Comparison of ENCODE assay signal across 8 cellular contexts in the genomic region with DNA sequence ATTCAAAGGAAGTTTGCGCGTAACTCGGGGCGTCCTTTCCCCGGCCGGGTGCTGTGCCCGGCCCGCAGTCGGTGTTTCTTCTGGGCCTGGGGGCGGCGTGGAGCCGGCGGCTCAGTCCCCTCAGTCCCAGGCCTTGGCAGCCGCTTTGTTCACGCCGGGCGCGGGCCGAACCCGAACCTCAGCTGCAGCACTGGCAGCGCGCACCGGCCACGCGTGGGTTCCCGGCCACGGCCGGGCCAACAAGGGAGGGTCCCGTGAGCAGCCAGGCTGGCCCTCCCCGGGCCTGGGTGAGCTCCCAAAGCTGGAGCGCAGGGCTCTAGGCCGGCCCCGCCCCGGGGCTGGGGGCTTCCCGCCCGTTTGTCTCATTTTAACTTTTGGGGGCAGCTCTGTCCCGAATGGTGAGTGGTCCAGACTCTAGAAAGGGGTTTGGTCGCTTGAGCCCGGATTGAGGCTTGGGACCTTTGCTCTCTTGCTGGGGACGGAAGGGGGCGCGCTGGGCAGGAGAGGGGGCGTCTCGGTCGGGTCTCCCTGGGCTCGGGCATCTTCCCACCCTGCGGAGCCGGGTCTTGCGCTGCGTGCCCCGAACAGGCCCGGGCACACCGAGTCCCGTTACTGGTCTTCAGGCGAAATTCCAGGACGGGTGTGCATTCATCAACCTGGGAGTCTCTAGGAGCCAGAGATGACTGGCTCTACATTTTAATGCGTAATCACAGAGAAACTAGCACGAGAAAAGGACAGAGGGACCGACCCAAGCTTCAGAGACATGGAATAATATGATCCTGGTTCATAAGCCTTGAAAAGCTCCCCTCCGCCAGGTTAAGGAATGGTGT.
DNase-seq lines count a peak whose midpoint lies in the region; ATAC-seq and TF ChIP-seq lines count a peak whose summit lies in the region.

No MANE protein-coding gene starts in this region.

- H3K4me3 ChIP-seq in NT2/D1 (ENCODE audit: insufficient read length, low read depth) (peak overlapping the region; percentile 81), choroid plexus epithelial cell (ENCODE audit: low read depth, low read length) (peak overlapping the region; percentile 91), left lung (peak overlapping the region; percentile 57), subcutaneous abdominal adipose tissue (ENCODE audit: low read depth in 1 of 5, low read length in 5 of 5) (peak overlapping the region; percentile 49 to 96 (median 79))

- TF ChIP-seq CTCF in GM12874 (IDR thresholded peaks at IDR 0.05; ENCODE audit: insufficient read depth, low read depth, low read length): peak; percentile 35; the same call in 1 of the 2 replicates
- TF ChIP-seq CTCF in choroid plexus epithelial cell (conservative IDR thresholded peaks at IDR 0.05; ENCODE audit: low read depth, low read length): peak; percentile 45
- TF ChIP-seq CTCF in left lung (IDR thresholded peaks at IDR 0.05): no peak

- H3K4me1 ChIP-seq in NT2/D1 (ENCODE audit: insufficient read depth, insufficient read length) (peaks cover 2% of the 10 kb centered on the region), left lung (peaks cover 12 to 18% of the 10 kb centered on the region in 2 donors), subcutaneous abdominal adipose tissue (ENCODE audit: control insufficient read depth in 5 of 5, insufficient read depth in 5 of 5, low read length in 5 of 5) (peaks cover 0 to 26% (median 19%) of the 10 kb centered on the region in 5 donors)

- H3K9me3 ChIP-seq in NT2/D1 (ENCODE audit: insufficient read depth, low read length) (peaks cover 6% of the 10 kb centered on the region; the same call in 1 of the 2 replicates), left lung (no peaks in the 10 kb centered on the region), subcutaneous abdominal adipose tissue (ENCODE audit: control insufficient read depth in 5 of 5, low read length in 5 of 5) (no peaks in the 10 kb centered on the region)

- H3K27me3 ChIP-seq in NT2/D1 (ENCODE audit: insufficient read depth, insufficient read length): no peaks in the 10 kb centered on the region
- peaks cover 0 to 61% of the 10 kb centered on the region in 2 donors for H3K27me3 ChIP-seq in left lung
- peaks cover 0 to 11% (median 0%) of the 10 kb centered on the region in 5 donors for H3K27me3 ChIP-seq in subcutaneous abdominal adipose tissue (ENCODE audit: control insufficient read depth in 5 of 5, insufficient read depth in 4 of 5, low read length in 5 of 5)

- H3K36me3 ChIP-seq in NT2/D1 (ENCODE audit: insufficient read depth, insufficient read length, low read length) (peaks cover 33% of the 10 kb centered on the region), left lung (no peaks in the 10 kb centered on the region), subcutaneous abdominal adipose tissue (ENCODE audit: control insufficient read depth in 5 of 5, insufficient read depth in 5 of 5, low read length in 5 of 5) (no peaks in the 10 kb centered on the region)

- ATAC-seq in left lung: peak; percentile 34
- no peak for ATAC-seq in HG03097 (IDR thresholded peaks at IDR 0.05; ENCODE audit: low FRiP score, unreplicated experiment)
- no peak for ATAC-seq in HG02981 (IDR thresholded peaks at IDR 0.05; ENCODE audit: unreplicated experiment)

- peak overlapping the region; percentile 90 for H3K9ac ChIP-seq in NT2/D1 (ENCODE audit: insufficient read length, low read depth)
- H3K9ac ChIP-seq in subcutaneous abdominal adipose tissue (ENCODE audit: low read length in 5 of 5): peak overlapping the region; percentile 7 to 78 (median 70)

- H3K27ac ChIP-seq in left lung: peak overlapping the region; percentile 67 to 88
- H3K27ac ChIP-seq in subcutaneous abdominal adipose tissue (ENCODE audit: low read depth, low read length): peak overlapping the region; percentile 65

- intact Hi-C loops in left lung (cut with DNase I): no loop called here

- DNase-seq in NT2/D1 (ENCODE audit: low read depth, low spot score): peak; percentile 22
- no peak for DNase-seq in choroid plexus epithelial cell (ENCODE audit: low read depth)
- peak in 1 of 2 donors; percentile 80 for DNase-seq in left lung
- DNase-seq in AML-193 (lab: John Stamatoyannopoulos, UW): no peak

Comparison
In these comparisons a context has a peak if more than half of its experiments do, and no peak if none do; other contexts are left out.
1. CTCF ChIP-seq: peak in GM12874 (single experiment) and choroid plexus epithelial cell (single experiment); none in left lung (0 of 2).
2. Peak in every context shown above with its lines, with median percentiles within 50 percentile points of each other: H3K4me3 ChIP-seq.